Comparison of ENCODE assay signal across 8 cellular contexts in the genomic region with DNA sequence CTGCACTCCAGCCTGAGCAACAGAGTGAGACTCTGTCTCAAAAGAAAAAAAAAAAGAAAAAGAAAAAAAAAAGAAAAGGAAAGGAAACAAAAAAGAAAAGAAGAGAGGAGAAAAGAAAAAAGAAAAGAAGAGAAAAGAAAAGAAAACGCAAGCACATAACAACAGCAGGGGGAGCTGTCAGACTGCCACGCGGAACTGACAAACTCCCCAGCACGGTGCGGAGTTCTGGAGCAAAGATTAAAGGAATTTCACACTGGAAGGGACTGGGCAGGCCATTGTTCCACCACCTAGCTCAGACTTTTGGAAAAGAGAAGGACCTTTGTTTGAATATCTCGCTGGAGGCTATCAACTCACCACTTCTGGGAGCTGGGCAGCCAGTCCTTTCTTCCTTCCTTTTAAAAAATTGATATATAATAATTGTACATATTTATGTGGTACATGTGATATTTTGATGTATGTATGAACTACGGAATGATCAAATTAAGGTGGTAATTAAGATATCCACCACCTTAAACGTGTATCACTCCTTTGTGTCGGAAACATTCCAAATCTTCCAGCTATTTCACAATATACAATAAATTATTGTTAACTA. TPM values are rescaled to one million over a fixed set of nuclear protein-coding genes. Genes with fewer than 3 reads are reported as not detected.
A peak's percentile ranks its signal among the peaks of the same experiment; 100 is the strongest.
DNase-seq lines count a peak whose midpoint lies in the region; ATAC-seq and TF ChIP-seq lines count a peak whose summit lies in the region.

No MANE protein-coding gene starts in this region.

- H3K4me1 Mint-ChIP-seq in T-helper 2 cell treated with Interferon-gamma antibody and Interleukin-4, amounts not matched to agents 5 μg/mL and 100 μg/mL, for 36 hours (ENCODE audit: low read depth): no peaks in the 10 kb centered on the region
- H3K4me1 Mint-ChIP-seq in activated T-helper 2 cell treated with anti-CD3 and anti-CD28 coated beads, Interferon-gamma antibody, Interleukin-2, Interleukin-4, amounts not matched to agents 10 μg/mL and 5 μg/mL and 100 μg/mL, durations not matched to agents 14 hours and 24 hours and 36 hours (ENCODE audit: low read depth): no peaks in the 10 kb centered on the region

- H3K4me1 ChIP-seq in HCT116 (ENCODE audit: control insufficient read depth in 1 of 2, insufficient read depth in 2 of 2, low read length in 2 of 2) (no peaks in the 10 kb centered on the region; a peak in 1 of 4 replicates), hepatocyte (ENCODE audit: insufficient read depth) (no peaks in the 10 kb centered on the region), thoracic aorta (ENCODE audit: control insufficient read depth in 1 of 2, low read depth in 2 of 2) (peaks cover 7 to 9% of the 10 kb centered on the region in 2 donors)

- H3K27ac ChIP-seq in HCT116 (ENCODE audit: low read depth, low read length) (no peak overlapping the region), WERI-Rb-1 (no peak overlapping the region), hepatocyte (no peak overlapping the region), thoracic aorta (no peak overlapping the region)

- no peaks in the 10 kb centered on the region for H3K9me3 Mint-ChIP-seq in T-helper 2 cell treated with Interferon-gamma antibody and Interleukin-4, amounts not matched to agents 5 μg/mL and 100 μg/mL, for 36 hours
- H3K9me3 Mint-ChIP-seq in activated T-helper 2 cell treated with anti-CD3 and anti-CD28 coated beads, Interferon-gamma antibody, Interleukin-2, Interleukin-4, amounts not matched to agents 10 μg/mL and 5 μg/mL and 100 μg/mL, durations not matched to agents 14 hours and 24 hours and 36 hours: no peaks in the 10 kb centered on the region

- H3K9ac ChIP-seq in HCT116 (ENCODE audit: low read length): no peak overlapping the region

- 29% methylated on average over 9 of the region's 9 CpGs for WGBS in hepatocyte (ENCODE audit: low lambda C conversion rate, missing lambda C conversion rate)

- TF ChIP-seq CTCF in HCT116 (IDR thresholded peaks at IDR 0.05 in 2 of 3, conservative IDR thresholded peaks at IDR 0.05 in 1 of 3; ENCODE audit: borderline replicate concordance in 1 of 3, insufficient read depth in 1 of 3, low read depth in 2 of 3, low read length in 2 of 3) (peak; percentile 67 to 73 (median 70); a peak in 5 of 6 replicates), WERI-Rb-1 (IDR thresholded peaks at IDR 0.05; ENCODE audit: low read depth, low read length) (peak; percentile 84), hepatocyte (IDR thresholded peaks at IDR 0.05; ENCODE audit: poor library complexity) (peak; percentile 91), thoracic aorta (IDR thresholded peaks at IDR 0.05) (peak; percentile 45)

- intact Hi-C loops in HCT116 (cut with micrococcal nuclease): loop anchor here (2.0 kb wide), 1 partner anchor 123 kb away; no protein-coding TSS in a partner anchor
- intact Hi-C loops in activated T-helper 2 cell treated with anti-CD3 and anti-CD28 coated beads, Interferon-gamma antibody, Interleukin-2, Interleukin-4, amounts not matched to agents 10 μg/mL and 5 μg/mL and 100 μg/mL, durations not matched to agents 14 hours and 24 hours and 36 hours (cut with micrococcal nuclease): no loop called here

- no peaks in the 10 kb centered on the region for H3K27me3 Mint-ChIP-seq in T-helper 2 cell treated with Interferon-gamma antibody and Interleukin-4, amounts not matched to agents 5 μg/mL and 100 μg/mL, for 36 hours (ENCODE audit: low read depth)
- H3K27me3 Mint-ChIP-seq in activated T-helper 2 cell treated with anti-CD3 and anti-CD28 coated beads, Interferon-gamma antibody, Interleukin-2, Interleukin-4, amounts not matched to agents 10 μg/mL and 5 μg/mL and 100 μg/mL, durations not matched to agents 14 hours and 24 hours and 36 hours (ENCODE audit: low read depth): no peaks in the 10 kb centered on the region

- BruUV-seq in HCT116 (replicated peaks; lab: Mats Ljungman, UMichigan): no TSS peak

- H3K4me3 ChIP-seq in HCT116 (replicated peaks in 1 of 2; ENCODE audit: low read depth in 1 of 2, low read length in 2 of 2): no peak overlapping the region
- no peak overlapping the region for H3K4me3 ChIP-seq in WERI-Rb-1 (ENCODE audit: low read depth, low read length)
- H3K4me3 ChIP-seq in hepatocyte: no peak overlapping the region
- H3K4me3 ChIP-seq in thoracic aorta: no peak overlapping the region

- CTCF ChIA-PET in HCT116 (lab: Charles Lee): interaction anchor here (0.7 to 1.9 kb wide), 12 partner anchors 12 to 1617 kb away, joined by 3 to 5 read pairs (median 4); no protein-coding TSS in a partner anchor

- H2AFZ ChIP-seq in HCT116 (ENCODE audit: low read depth, low read length, poor library complexity, severe bottlenecking) (peak overlapping the region; percentile 93), hepatocyte (no peak overlapping the region)

- no peak overlapping the region for H3K4me3 Mint-ChIP-seq in T-helper 2 cell treated with Interferon-gamma antibody and Interleukin-4, amounts not matched to agents 5 μg/mL and 100 μg/mL, for 36 hours
- H3K4me3 Mint-ChIP-seq in activated T-helper 2 cell treated with anti-CD3 and anti-CD28 coated beads, Interferon-gamma antibody, Interleukin-2, Interleukin-4, amounts not matched to agents 10 μg/mL and 5 μg/mL and 100 μg/mL, durations not matched to agents 14 hours and 24 hours and 36 hours (ENCODE audit: low read depth): no peak overlapping the region

- H3K27me3 ChIP-seq in HCT116 (ENCODE audit: insufficient read depth, low read length) (no peaks in the 10 kb centered on the region), WERI-Rb-1 (ENCODE audit: insufficient read depth, low read depth, severe bottlenecking) (no peaks in the 10 kb centered on the region), hepatocyte (no peaks in the 10 kb centered on the region), thoracic aorta (replicated peaks; ENCODE audit: insufficient read depth) (no peaks in the 10 kb centered on the region)

- H3K36me3 ChIP-seq in HCT116 (ENCODE audit: control insufficient read depth in 1 of 2, insufficient read depth in 2 of 2, low read length in 2 of 2) (no peaks in the 10 kb centered on the region), WERI-Rb-1 (no peaks in the 10 kb centered on the region), hepatocyte (replicated peaks; ENCODE audit: insufficient read depth, low read depth) (no peaks in the 10 kb centered on the region), thoracic aorta (no peaks in the 10 kb centered on the region)

- no peaks in the 10 kb centered on the region for H4K20me1 ChIP-seq in HCT116 (ENCODE audit: insufficient read depth)
- H4K20me1 ChIP-seq in hepatocyte (ENCODE audit: insufficient read depth, poor library complexity, severe bottlenecking): no peaks in the 10 kb centered on the region

- no peak for TF ChIP-seq POLR2A in HCT116 (IDR thresholded peaks at IDR 0.05; ENCODE audit: borderline replicate concordance, extremely low read depth, insufficient read depth, insufficient read length)

- POLR2A ChIA-PET in HCT116 (lab: Charles Lee): no interaction called here

- no peaks in the 10 kb centered on the region for H3K36me3 Mint-ChIP-seq in T-helper 2 cell treated with Interferon-gamma antibody and Interleukin-4, amounts not matched to agents 5 μg/mL and 100 μg/mL, for 36 hours (ENCODE audit: low read depth)
- no peaks in the 10 kb centered on the region for H3K36me3 Mint-ChIP-seq in activated T-helper 2 cell treated with anti-CD3 and anti-CD28 coated beads, Interferon-gamma antibody, Interleukin-2, Interleukin-4, amounts not matched to agents 10 μg/mL and 5 μg/mL and 100 μg/mL, durations not matched to agents 14 hours and 24 hours and 36 hours (ENCODE audit: low read depth)

- H3K4me2 ChIP-seq in HCT116 (ENCODE audit: low read length): peak overlapping the region; percentile 1; the same call in 1 of the 2 replicates
- no peak overlapping the region for H3K4me2 ChIP-seq in hepatocyte

- no peak overlapping the region for H3K27ac Mint-ChIP-seq in T-helper 2 cell treated with Interferon-gamma antibody and Interleukin-4, amounts not matched to agents 5 μg/mL and 100 μg/mL, for 36 hours
- H3K27ac Mint-ChIP-seq in activated T-helper 2 cell treated with anti-CD3 and anti-CD28 coated beads, Interferon-gamma antibody, Interleukin-2, Interleukin-4, amounts not matched to agents 10 μg/mL and 5 μg/mL and 100 μg/mL, durations not matched to agents 14 hours and 24 hours and 36 hours: no peak overlapping the region

- peak; percentile 0 for DNase-seq in COLO668 (lab: John Stamatoyannopoulos, UW; ENCODE audit: unreplicated experiment)
- DNase-seq in HCT116 (ENCODE audit: low read depth, low spot score): peak; percentile 44
- DNase-seq in WERI-Rb-1: peak; percentile 55
- DNase-seq in hepatocyte (ENCODE audit: low spot score): peak; percentile 69
- no peak for DNase-seq in thoracic aorta (ENCODE audit: low spot score)
- no peak for DNase-seq in T-helper 2 cell treated with Interferon-gamma antibody and Interleukin-4, amounts not matched to agents 5 μg/mL and 100 μg/mL, for 36 hours (ENCODE audit: low spot score)
- DNase-seq in activated T-helper 2 cell treated with anti-CD3 and anti-CD28 coated beads, Interferon-gamma antibody, Interleukin-2, Interleukin-4, amounts not matched to agents 10 μg/mL and 5 μg/mL and 100 μg/mL, durations not matched to agents 14 hours and 24 hours and 36 hours (ENCODE audit: low spot score): no peak

- no peaks in the 10 kb centered on the region for H3K79me2 ChIP-seq in HCT116 (ENCODE audit: insufficient read depth, low read length)
- no peaks in the 10 kb centered on the region for H3K79me2 ChIP-seq in hepatocyte

- ATAC-seq in HCT116 (peak; percentile 84), thoracic aorta (ENCODE audit: insufficient number of reproducible peaks, low FRiP score, low read depth) (no peak), HG02970 (IDR thresholded peaks at IDR 0.05; ENCODE audit: low FRiP score, unreplicated experiment) (no peak)

- H3K9me2 ChIP-seq in HCT116 (ENCODE audit: insufficient read depth): no peaks in the 10 kb centered on the region
- no peaks in the 10 kb centered on the region for H3K9me2 ChIP-seq in hepatocyte (replicated peaks; ENCODE audit: insufficient read depth)

- peak; percentile 92 for TF ChIP-seq RAD21 in HCT116 (IDR thresholded peaks at IDR 0.05; ENCODE audit: low read depth)

- RAD21 ChIA-PET in HCT116 (lab: Charles Lee; ENCODE audit: low non-redundant PET in 1 of 2, low total read pairs in 2 of 2, uncharacterized antibody in 2 of 2, unreplicated experiment in 2 of 2): interaction anchor here in 1 of 2 experiments (0.6 to 1.0 kb wide), 3 partner anchors 43 to 123 kb away, joined by 3 to 5 read pairs (median 3); no protein-coding TSS in a partner anchor

- H3K9me3 ChIP-seq in HCT116 (ENCODE audit: control insufficient read depth in 1 of 2, insufficient read depth in 1 of 2, low read depth in 1 of 2, low read length in 2 of 2): no peaks in the 10 kb centered on the region
- no peaks in the 10 kb centered on the region for H3K9me3 ChIP-seq in WERI-Rb-1 (ENCODE audit: severe bottlenecking)
- no peaks in the 10 kb centered on the region for H3K9me3 ChIP-seq in hepatocyte (ENCODE audit: low read depth)
- H3K9me3 ChIP-seq in thoracic aorta: no peaks in the 10 kb centered on the region

RNA-seq across cellular contexts. Expression of a gene that starts 40.5 kb away (rescaled TPM):
- total RNA-seq in HCT116 (2021; ENCODE audit: unreplicated experiment) (not detected), hepatocyte (not detected in 2 replicates), thoracic aorta (not detected)
- 0.04 TPM in 1 of 2 replicates, not detected in the other for polyA plus RNA-seq in HCT116 (2012)
- not detected in 2 replicates for polyA plus RNA-seq in hepatocyte
- total RNA-seq in activated T-helper 2 cell treated with anti-CD3 and anti-CD28 coated beads, Interferon-gamma antibody, Interleukin-2, Interleukin-4, amounts not matched to agents 10 μg/mL and 5 μg/mL and 100 μg/mL, durations not matched to agents 14 hours and 24 hours and 36 hours: not detected in 2 replicates

Comparison
In these comparisons a context has a peak if more than half of its experiments do, and no peak if none do; other contexts are left out.
1. DNase-seq: peak in COLO668 (single experiment), HCT116 (single experiment), WERI-Rb-1 (single experiment) and hepatocyte (single experiment); none in thoracic aorta (single experiment), T-helper 2 cell treated with Interferon-gamma antibody and Interleukin-4, amounts not matched to agents 5 μg/mL and 100 μg/mL, for 36 hours (single experiment) and activated T-helper 2 cell treated with anti-CD3 and anti-CD28 coated beads, Interferon-gamma antibody, Interleukin-2, Interleukin-4, amounts not matched to agents 10 μg/mL and 5 μg/mL and 100 μg/mL, durations not matched to agents 14 hours and 24 hours and 36 hours (single experiment).
2. Peak in every context shown above with its lines, with median percentiles within 50 percentile points of each other: CTCF ChIP-seq.